Comparison of ENCODE assay signal across 8 cellular contexts in genomic region chr19:46788101-46788967, GRCh38. TPM values are rescaled to one million over a fixed set of nuclear protein-coding genes. Genes with fewer than 3 reads are reported as not detected.
DNase-seq lines count a peak whose midpoint lies in the region; ATAC-seq and TF ChIP-seq lines count a peak whose summit lies in the region.

Gene SLC1A5 (minus strand): TSS chr19:46788594. CDS start chr19:46787965, 629 bp downstream.

- peak; percentile 49 for ATAC-seq in GM21717 (IDR thresholded peaks at IDR 0.05; ENCODE audit: unreplicated experiment)
- peak; percentile 85 for ATAC-seq in Panc1

- in situ Hi-C loops in Panc1 (cut with HindIII; ENCODE audit: low pct_unique_long_range_greater_than_20kb, low sequenced_read_pairs), result no loop called here

- H3K9me3 ChIP-seq in KOPT-K1 (ENCODE audit: insufficient read depth, low read length, poor library complexity, severe bottlenecking) (no peaks in the 10 kb centered on the region), Panc1 (ENCODE audit: control insufficient read depth, insufficient read depth, low read depth, low read length) (no peaks in the 10 kb centered on the region), esophagus muscularis mucosa (no peaks in the 10 kb centered on the region)

- H3K27ac ChIP-seq in KOPT-K1 (ENCODE audit: low read depth, low read length, poor library complexity, severe bottlenecking) (peak within 1 kb of the TSS; percentile 93), Panc1 (ENCODE audit: low read length) (peak within 1 kb of the TSS; percentile 89), esophagus muscularis mucosa (replicated peaks in 1 of 4) (peak within 1 kb of the TSS; percentile 78 to 93 (median 84))

- H3K36me3 ChIP-seq in KOPT-K1 (ENCODE audit: insufficient read depth, low read length), result peaks cover 29% of the 10 kb centered on the region
- peaks cover 3% of the 10 kb centered on the region; the same call in 1 of the 2 replicates for H3K36me3 ChIP-seq in Panc1 (ENCODE audit: control insufficient read depth, insufficient read depth, low read length)
- H3K36me3 ChIP-seq in esophagus muscularis mucosa, result peaks cover 2 to 13% (median 7%) of the 10 kb centered on the region in 4 donors

- TF ChIP-seq CTCF in Panc1 (IDR thresholded peaks at IDR 0.05) (no peak), esophagus muscularis mucosa (IDR thresholded peaks at IDR 0.05) (no peak)

- CTCF ChIA-PET in Panc1 (lab: Charles Lee), result no interaction called here

- no peak for TF ChIP-seq EP300 in esophagus muscularis mucosa (IDR thresholded peaks at IDR 0.05)

- H3K4me3 ChIP-seq in Panc1 (ENCODE audit: low read depth in 2 of 2, low read length in 2 of 2) (peak within 1 kb of the TSS; percentile 87 to 92), esophagus muscularis mucosa (peak within 1 kb of the TSS; percentile 70 to 90 (median 84))

- H3K4me1 ChIP-seq in Panc1 (ENCODE audit: control insufficient read depth, insufficient read depth, low read length) (peaks cover 8% of the 10 kb centered on the region), esophagus muscularis mucosa (peaks cover 44 to 59% (median 58%) of the 10 kb centered on the region in 4 donors)

- TF ChIP-seq POLR2A in esophagus muscularis mucosa (IDR thresholded peaks at IDR 0.05; ENCODE audit: low read depth), result peak; percentile 81

- POLR2A ChIA-PET in Panc1 (lab: Charles Lee), result interaction anchor here (0.7 to 0.8 kb wide), 2 partner anchors 9 to 42 kb away, joined by 5 to 8 read pairs; no protein-coding TSS in a partner anchor

- intact Hi-C loops in Panc1 (cut with micrococcal nuclease; ENCODE audit: unreplicated experiment), result no loop called here
- intact Hi-C loops in esophagus muscularis mucosa (cut with DNase I), result no loop called here

- DNase-seq in DMS153 (lab: John Stamatoyannopoulos, UW), result peak; percentile 95
- DNase-seq in Panc1 (ENCODE audit: low read depth, low spot score), result peak; percentile 77
- DNase-seq in activated T-cell treated with anti-CD3 and anti-CD28 coated beads, Interleukin-2, amount 50 U/mL, for 1 hour, result peak; percentile 95
- DNase-seq in esophagus muscularis mucosa (ENCODE audit: extremely low spot score), result peak; percentile 99
- peak; percentile 95 for DNase-seq in myocyte (ENCODE audit: low read depth)
- peak; percentile 98 for DNase-seq in stimulated activated CD8-positive, alpha-beta memory T cell treated with anti-CD3 and anti-CD28 coated beads, Interleukin-7, amount 100 ng/mL, for 24 hours (ENCODE audit: low read depth)

- WGBS in esophagus muscularis mucosa, result 2% methylated on average over 41 of the region's 52 CpGs

- TSS peak; percentile 82 for BruUV-seq in Panc1 (replicated peaks; lab: Mats Ljungman, UMichigan)

- H3K27me3 ChIP-seq in Panc1 (ENCODE audit: control insufficient read depth, insufficient read depth, low read length) (no peaks in the 10 kb centered on the region), esophagus muscularis mucosa (peaks cover 0 to 4% (median 0%) of the 10 kb centered on the region in 4 donors)

RNA-seq across cellular contexts. Expression of gene SLC1A5, which starts in this region (rescaled TPM):
- 104 TPM for total RNA-seq in Panc1 (2021; ENCODE audit: unreplicated experiment)
- 140 TPM for polyA plus RNA-seq in Panc1 (2012; ENCODE audit: insufficient read length)
- 10 to 100 TPM; 42.8 to 93.6 (median 66.7) TPM for total RNA-seq in esophagus muscularis mucosa
- total RNA-seq in myocyte, result 32.8 and 49.0 TPM in 2 replicates
- 167 TPM for polyA plus RNA-seq in myocyte (2012)

Comparison
In these comparisons a context has a peak if more than half of its experiments do, and no peak if none do; other contexts are left out.
1. Peak in every context shown above with its lines: DNase-seq, ATAC-seq, H3K4me3 ChIP-seq and H3K27ac ChIP-seq.